ENCODE assay signal across 24 cellular contexts in the genomic region with DNA sequence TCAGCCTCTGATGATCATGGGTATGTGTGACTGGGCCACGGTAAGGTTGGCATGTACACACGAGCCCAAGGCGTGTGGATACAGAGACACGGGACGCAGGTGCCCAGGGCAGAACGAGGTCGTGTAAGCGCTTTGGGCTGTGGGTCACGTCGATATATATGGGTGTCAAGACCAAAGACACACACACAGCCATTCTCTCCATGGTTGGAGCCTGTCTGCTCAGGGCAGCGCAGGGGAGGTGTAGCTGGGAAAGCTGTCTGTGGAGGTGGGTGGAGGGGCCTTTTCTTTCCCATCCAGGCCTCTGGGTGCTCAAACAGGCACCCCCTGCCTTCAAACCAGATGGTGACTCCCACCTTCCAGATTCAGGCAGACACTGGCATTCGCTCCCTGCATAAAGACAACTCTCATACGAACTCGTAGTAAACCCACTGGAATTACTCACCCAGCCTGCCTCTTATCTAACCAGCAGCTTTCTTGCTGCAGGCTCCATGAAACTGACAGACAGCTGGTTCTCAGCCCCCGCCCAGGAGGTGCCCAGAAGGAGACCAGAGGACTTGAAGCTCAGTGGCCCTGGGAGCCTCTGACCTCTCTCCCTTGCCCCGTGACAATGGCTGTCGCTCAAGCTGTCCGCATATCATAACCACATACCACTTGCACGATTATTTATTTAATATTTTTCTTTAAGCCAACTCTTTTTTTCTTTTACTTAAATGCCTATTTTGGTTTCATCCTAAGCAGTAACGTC.
"Had no signal": no experiment of that assay in that cellular context is flagged by ENCODE, and none has a peak within 500 bp of the region (broad histone marks: within the 10 kb centered on the region; RNA-seq: fewer than 3 reads in every experiment).

No MANE protein-coding gene starts in this region.

- H3K27ac Mint-ChIP-seq: IgD-negative memory B cell had no signal

- FAIRE-seq: HTR-8/SVneo, K562, RCC 7860 had no signal

- H3K36me3 Mint-ChIP-seq: IgD-negative memory B cell had no signal

- DNase-seq: Kasumi-1, MM.1S, NCI-H1092 treated with DMSO at 0.1 percent for 48 hours, NCI-H1436, NCI-H187, NCI-H2029, NCI-H2081 treated with DMSO at 0.1 percent for 48 hours, NCI-H2171, NCI-H226, NCI-H446, NCI-H510A, NCI-H524 treated with DMSO at 0.1 percent for 48 hours, NCI-H69, NCI-H774, RPMI8226, SHP77, SK-N-SH, SW 1271 had no signal

- ATAC-seq: K562 had no signal

- H3K4me1 Mint-ChIP-seq: IgD-negative memory B cell had no signal

- H3K9ac ChIP-seq: KMS-11, SK-N-SH had no signal

- H3K9me3 ChIP-seq: SK-N-SH had no signal

- H3K4me3 ChIP-seq: K562 had no signal

- H3K9me3 Mint-ChIP-seq: IgD-negative memory B cell had no signal

- H3K4me2 ChIP-seq: KMS-11, SK-N-SH had no signal

- H3K27ac ChIP-seq: HL-60, KMS-11 had no signal
